22 cellular contexts compared by ENCODE assay signal in genomic region chr12:117333331-117334000, GRCh38. TPM values are rescaled to one million over a fixed set of nuclear protein-coding genes. Genes with fewer than 3 reads are reported as not detected.
DNase-seq lines count a peak whose midpoint lies in the region; ATAC-seq and TF ChIP-seq lines count a peak whose summit lies in the region.
"Had no signal": no experiment of that assay in that cellular context is flagged by ENCODE, and none has a peak within 500 bp of the region (broad histone marks: within the 10 kb centered on the region; RNA-seq: fewer than 3 reads in every experiment).

No MANE protein-coding gene starts in this region.

- peaks cover 0 to 5% (median 0%) of the 10 kb centered on the region in 5 experiments for H3K9me3 Mint-ChIP-seq in brain
- no peaks in the 10 kb centered on the region for H3K9me3 Mint-ChIP-seq in stimulated activated effector memory CD8-positive, alpha-beta T cell treated with anti-CD3 and anti-CD28 coated beads, Interleukin-12 subunit alpha, Interleukin-12 subunit beta, amount 100 ng/mL, for 72 hours
- H3K9me3 Mint-ChIP-seq: activated CD4-positive, alpha-beta T cell treated with anti-CD3 and anti-CD28 coated beads, Interleukin-2, amount 10 ng/mL, durations not matched to agents 24 days and 14 days; activated naive CD4-positive, alpha-beta T cell treated with anti-CD3 and anti-CD28 coated beads, Interleukin-2, amount 50 U/mL, for 24 hours; CD8-positive, alpha-beta T cell; H9; T-helper 2 cell treated with Interferon-gamma antibody and Interleukin-4, amounts not matched to agents 5 μg/mL and 100 μg/mL, for 36 hours had no signal

- peak overlapping the region in 3 of 5 experiments; percentile 29 to 64 (median 60) for H3K27ac Mint-ChIP-seq in brain
- H3K27ac Mint-ChIP-seq in stimulated activated effector memory CD8-positive, alpha-beta T cell treated with anti-CD3 and anti-CD28 coated beads, Interleukin-12 subunit alpha, Interleukin-12 subunit beta, amount 100 ng/mL, for 72 hours, result no peak overlapping the region
- H3K27ac Mint-ChIP-seq: activated CD4-positive, alpha-beta T cell treated with anti-CD3 and anti-CD28 coated beads, Interleukin-2, amount 10 ng/mL, durations not matched to agents 24 days and 14 days; activated naive CD4-positive, alpha-beta T cell treated with anti-CD3 and anti-CD28 coated beads, Interleukin-2, amount 50 U/mL, for 24 hours; CD8-positive, alpha-beta T cell; IgD-negative memory B cell; T-helper 2 cell treated with Interferon-gamma antibody and Interleukin-4, amounts not matched to agents 5 μg/mL and 100 μg/mL, for 36 hours had no signal

- DNase-seq in NCI-H2107 treated with DMSO at 0.1 percent for 48 hours (lab: John Stamatoyannopoulos, UW; ENCODE audit: unreplicated experiment) (peak; percentile 32), NCI-H2107 (lab: John Stamatoyannopoulos, UW) (no peak), NCI-H2171 (lab: John Stamatoyannopoulos, UW) (peak; percentile 92), inferior parietal cortex (ENCODE audit: extremely low spot score) (no peak)
- DNase-seq in stimulated activated effector memory CD8-positive, alpha-beta T cell treated with anti-CD3 and anti-CD28 coated beads, Interleukin-12 subunit alpha, Interleukin-12 subunit beta, amount 100 ng/mL, for 72 hours (ENCODE audit: low spot score in 2 of 2), result no peak
- DNase-seq: activated CD4-positive, alpha-beta T cell treated with anti-CD3 and anti-CD28 coated beads, Interleukin-2, amount 10 ng/mL, durations not matched to agents 24 days and 14 days; brain microvascular endothelial cell; CD8-positive, alpha-beta T cell; esophagus squamous epithelium; H9; heart right ventricle; kidney; mesendoderm; NCI-H146; NCI-H526 treated with DMSO at 0.1 percent for 48 hours; stimulated activated CD4-positive, alpha-beta T cell treated with anti-CD3 and anti-CD28 coated beads, Interleukin-4, amount 100 ng/mL, for 1 hour had no signal

- H3K27me3 Mint-ChIP-seq in brain, result peaks cover 3% of the 10 kb centered on the region

- no peaks in the 10 kb centered on the region for H3K36me3 Mint-ChIP-seq in brain
- no peaks in the 10 kb centered on the region for H3K36me3 Mint-ChIP-seq in stimulated activated effector memory CD8-positive, alpha-beta T cell treated with anti-CD3 and anti-CD28 coated beads, Interleukin-12 subunit alpha, Interleukin-12 subunit beta, amount 100 ng/mL, for 72 hours
- H3K36me3 Mint-ChIP-seq: activated naive CD4-positive, alpha-beta T cell treated with anti-CD3 and anti-CD28 coated beads, Interleukin-2, amount 50 U/mL, for 24 hours; CD8-positive, alpha-beta T cell had no signal

- H3K4me3 Mint-ChIP-seq in brain, result peak overlapping the region in 4 of 5 experiments; percentile 19 to 74 (median 45)
- no peak overlapping the region for H3K4me3 Mint-ChIP-seq in stimulated activated effector memory CD8-positive, alpha-beta T cell treated with anti-CD3 and anti-CD28 coated beads, Interleukin-12 subunit alpha, Interleukin-12 subunit beta, amount 100 ng/mL, for 72 hours
- H3K4me3 Mint-ChIP-seq: activated CD4-positive, alpha-beta T cell treated with anti-CD3 and anti-CD28 coated beads, Interleukin-2, amount 10 ng/mL, durations not matched to agents 24 days and 14 days; activated naive CD4-positive, alpha-beta T cell treated with anti-CD3 and anti-CD28 coated beads, Interleukin-2, amount 50 U/mL, for 24 hours; CD8-positive, alpha-beta T cell; H9; IgD-negative memory B cell; T-helper 2 cell treated with Interferon-gamma antibody and Interleukin-4, amounts not matched to agents 5 μg/mL and 100 μg/mL, for 36 hours had no signal

- H3K4me1 Mint-ChIP-seq in brain, result peaks cover 28% of the 10 kb centered on the region
- no peaks in the 10 kb centered on the region for H3K4me1 Mint-ChIP-seq in stimulated activated effector memory CD8-positive, alpha-beta T cell treated with anti-CD3 and anti-CD28 coated beads, Interleukin-12 subunit alpha, Interleukin-12 subunit beta, amount 100 ng/mL, for 72 hours
- H3K4me1 Mint-ChIP-seq: activated CD4-positive, alpha-beta T cell treated with anti-CD3 and anti-CD28 coated beads, Interleukin-2, amount 10 ng/mL, durations not matched to agents 24 days and 14 days; activated naive CD4-positive, alpha-beta T cell treated with anti-CD3 and anti-CD28 coated beads, Interleukin-2, amount 50 U/mL, for 24 hours had no signal

- ATAC-seq in stimulated activated effector memory CD8-positive, alpha-beta T cell treated with anti-CD3 and anti-CD28 coated beads, Interleukin-12 subunit alpha, Interleukin-12 subunit beta, amount 100 ng/mL, for 72 hours, result peak; percentile 6
- ATAC-seq in HG02623 (IDR thresholded peaks at IDR 0.05; ENCODE audit: unreplicated experiment) (no peak), GM18870 (IDR thresholded peaks at IDR 0.05; ENCODE audit: unreplicated experiment) (no peak)
- ATAC-seq: CD8-positive, alpha-beta T cell had no signal

- TF ChIP-seq CTCF in brain (conservative IDR thresholded peaks at IDR 0.05), result no peak

RNA-seq across cellular contexts. Expression of gene NOS1, which starts 28.0 kb away (rescaled TPM):
- 1.5 TPM for polyA plus RNA-seq in brain (ENCODE audit: insufficient read depth, low read depth, low replicate concordance)
- polyA plus RNA-seq: IgD-negative memory B cell had no signal

Comparison
In these comparisons a context has a peak if more than half of its experiments do, and no peak if none do; other contexts are left out.
1. DNase-seq: peak in NCI-H2107 treated with DMSO at 0.1 percent for 48 hours (single experiment) and NCI-H2171 (single experiment); none in NCI-H2107 (single experiment), stimulated activated effector memory CD8-positive, alpha-beta T cell treated with anti-CD3 and anti-CD28 coated beads, Interleukin-12 subunit alpha, Interleukin-12 subunit beta, amount 100 ng/mL, for 72 hours (0 of 2) and inferior parietal cortex (single experiment).